10 cellular contexts compared by ENCODE assay signal in the genomic region with DNA sequence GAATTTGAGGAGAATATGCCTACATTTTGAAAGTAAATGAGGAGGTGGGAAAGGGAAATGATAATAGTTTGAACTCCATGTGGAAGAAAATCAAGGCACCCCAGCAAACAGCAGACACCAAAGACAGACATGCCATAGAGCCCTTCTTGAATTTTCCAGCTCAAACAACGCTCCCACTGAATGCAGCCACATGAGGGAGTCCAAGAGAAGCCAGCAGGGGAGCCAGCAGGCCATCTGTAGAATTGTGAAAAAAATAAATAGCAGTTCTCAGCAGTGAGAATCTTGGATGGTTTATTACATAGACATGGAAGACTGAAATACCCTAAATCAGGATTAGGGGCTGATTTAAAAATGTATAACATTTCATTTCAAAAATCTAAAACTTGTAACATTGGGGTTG.
DNase-seq lines count a peak whose midpoint lies in the region; ATAC-seq and TF ChIP-seq lines count a peak whose summit lies in the region.
"Had no signal": no experiment of that assay in that cellular context is flagged by ENCODE, and none has a peak within 500 bp of the region (broad histone marks: within the 10 kb centered on the region; RNA-seq: fewer than 3 reads in every experiment).

No MANE protein-coding gene starts in this region.

- H3K27me3 Mint-ChIP-seq in nephron (ENCODE audit: low read depth), result peaks cover 8% of the 10 kb centered on the region
- H3K27me3 Mint-ChIP-seq in CD14-positive monocyte (ENCODE audit: low read depth in 3 of 3), result peaks cover 0 to 1% (median 0%) of the 10 kb centered on the region in 3 donors
- no peaks in the 10 kb centered on the region for H3K27me3 Mint-ChIP-seq in CD8-positive, alpha-beta T cell (ENCODE audit: low read depth)

- POLR2A ChIA-PET in CD8-positive, alpha-beta T cell (lab: Charles Lee), result no interaction called here

- no peaks in the 10 kb centered on the region for H3K27me3 ChIP-seq in dorsolateral prefrontal cortex
- no peaks in the 10 kb centered on the region for H3K27me3 ChIP-seq in CD8-positive, alpha-beta T cell (ENCODE audit: insufficient read depth, low read length)

- no peaks in the 10 kb centered on the region for H3K9me3 ChIP-seq in CD8-positive, alpha-beta T cell (ENCODE audit: low read length)

- H3K4me3 Mint-ChIP-seq in nephron (no peak overlapping the region), CD14-positive monocyte (no peak overlapping the region)
- no peak overlapping the region for H3K4me3 Mint-ChIP-seq in CD8-positive, alpha-beta T cell

- no peak overlapping the region for H3K4me3 ChIP-seq in dorsolateral prefrontal cortex
- no peak overlapping the region for H3K4me3 ChIP-seq in CD8-positive, alpha-beta T cell (ENCODE audit: low read depth, low read length)

- H3K9me3 Mint-ChIP-seq in nephron (no peaks in the 10 kb centered on the region), CD14-positive monocyte (peaks cover 0 to 5% (median 1%) of the 10 kb centered on the region in 7 donors)
- H3K9me3 Mint-ChIP-seq in CD8-positive, alpha-beta T cell, result peaks cover 17% of the 10 kb centered on the region

- peak; percentile 24; the same call in 1 of the 3 replicates for TF ChIP-seq CTCF in GM12872 (IDR thresholded peaks at IDR 0.05; ENCODE audit: insufficient read depth, low read depth, low read length)
- TF ChIP-seq CTCF in dorsolateral prefrontal cortex (IDR thresholded peaks at IDR 0.05 in 54 of 56, conservative IDR thresholded peaks at IDR 0.05 in 2 of 56; ENCODE audit: low read depth in 1 of 56, partially characterized antibody in 56 of 56), result peak in 37 of 56 donors; percentile 12 to 50 (median 30)
- peak; percentile 48 to 58 (median 55) for TF ChIP-seq CTCF in nephron (IDR thresholded peaks at IDR 0.05; ENCODE audit: unreplicated experiment in 3 of 3)
- TF ChIP-seq CTCF in CD14-positive monocyte (IDR thresholded peaks at IDR 0.05), result no peak
- TF ChIP-seq CTCF in CD8-positive, alpha-beta T cell (IDR thresholded peaks at IDR 0.05), result no peak

- intact Hi-C loops in dorsolateral prefrontal cortex (cut with DNase I) (no loop called here), CD14-positive monocyte (cut with micrococcal nuclease) (no loop called here)
- intact Hi-C loops in CD8-positive, alpha-beta T cell (cut with DNase I, micrococcal nuclease), result no loop called here

- CTCF ChIA-PET in CD8-positive, alpha-beta T cell (lab: Charles Lee), result no interaction called here

- no peaks in the 10 kb centered on the region for H3K36me3 ChIP-seq in CD8-positive, alpha-beta T cell (ENCODE audit: insufficient read depth, low read length)

- peak; percentile 54 for DNase-seq in NCI-H2171 treated with DMSO at 0.1 percent for 48 hours (lab: John Stamatoyannopoulos, UW)
- DNase-seq in dorsolateral prefrontal cortex, result no peak
- DNase-seq in cerebellar nuclear complex (lab: John Stamatoyannopoulos, UW), result no peak
- no peak for DNase-seq in CD14-positive monocyte (ENCODE audit: low spot score)
- DNase-seq in AG20443 (ENCODE audit: low spot score), result no peak
- DNase-seq in CD8-positive, alpha-beta T cell, result no peak
- DNase-seq: effector memory CD4-positive, alpha-beta T cell; NCI-H2107 had no signal

- H3K4me1 ChIP-seq in CD8-positive, alpha-beta T cell (ENCODE audit: insufficient read depth, low read length), result no peaks in the 10 kb centered on the region

- no peaks in the 10 kb centered on the region for H3K4me1 Mint-ChIP-seq in nephron
- peaks cover 5% of the 10 kb centered on the region for H3K4me1 Mint-ChIP-seq in CD14-positive monocyte
- no peaks in the 10 kb centered on the region for H3K4me1 Mint-ChIP-seq in CD8-positive, alpha-beta T cell (ENCODE audit: low read depth)

- H3K27ac Mint-ChIP-seq in nephron (no peak overlapping the region), CD14-positive monocyte (no peak overlapping the region)
- H3K27ac Mint-ChIP-seq in CD8-positive, alpha-beta T cell, result no peak overlapping the region

- ATAC-seq in CD8-positive, alpha-beta T cell, result no peak

- H3K36me3 Mint-ChIP-seq in nephron (ENCODE audit: low read depth) (no peaks in the 10 kb centered on the region), CD14-positive monocyte (no peaks in the 10 kb centered on the region)
- H3K36me3 Mint-ChIP-seq in CD8-positive, alpha-beta T cell, result no peaks in the 10 kb centered on the region

- H3K27ac ChIP-seq in dorsolateral prefrontal cortex, result no peak overlapping the region
- no peak overlapping the region for H3K27ac ChIP-seq in CD8-positive, alpha-beta T cell (ENCODE audit: low read depth, low read length)

Comparison
In these comparisons a context has a peak if more than half of its experiments do, and no peak if none do; other contexts are left out.
1. CTCF ChIP-seq: peak in GM12872 (single experiment), dorsolateral prefrontal cortex (37 of 56) and nephron (3 of 3); none in CD14-positive monocyte (single experiment) and CD8-positive, alpha-beta T cell (single experiment).